In genomic region chr17:47276868-47277267, GRCh38 we compare ENCODE assay signal across 9 cellular contexts. TPM values are rescaled to one million over a fixed set of nuclear protein-coding genes. Genes with fewer than 3 reads are reported as not detected.
DNase-seq lines count a peak whose midpoint lies in the region; ATAC-seq, FAIRE-seq and TF ChIP-seq lines count a peak whose summit lies in the region.
"Had no signal": no experiment of that assay in that cellular context is flagged by ENCODE, and none has a peak within 500 bp of the region (broad histone marks: within the 10 kb centered on the region; RNA-seq: fewer than 3 reads in every experiment).

No MANE protein-coding gene starts in this region.

- H3K27ac ChIP-seq in breast epithelium (peak overlapping the region; percentile 84 to 91), HepG2 (ENCODE audit: extremely low read length, insufficient read depth, low read length) (no peak overlapping the region)

- H3K79me2 ChIP-seq in HepG2 (ENCODE audit: insufficient read depth, low read length) = no peaks in the 10 kb centered on the region

- no TSS peak for BruUV-seq in HepG2 (replicated peaks; lab: Mats Ljungman, UMichigan)

- CTCF ChIA-PET in HepG2 (lab: Yijun Ruan, JAX; ENCODE audit: low intra/inter-chr PET ratio, low total read pairs) = no interaction called here

- ATAC-seq in HepG2 = peak; percentile 82
- ATAC-seq in HG03139 (IDR thresholded peaks at IDR 0.05; ENCODE audit: unreplicated experiment) = no peak
- no peak for ATAC-seq in HG02623 (IDR thresholded peaks at IDR 0.05; ENCODE audit: unreplicated experiment)

- H3K27me3 ChIP-seq in breast epithelium = no peaks in the 10 kb centered on the region
- peaks cover 0 to 17% of the 10 kb centered on the region in 2 experiments; a peak in 3 of 5 replicates for H3K27me3 ChIP-seq in HepG2 (ENCODE audit: control insufficient read depth in 1 of 2, insufficient read depth in 2 of 2, low read length in 2 of 2)

- TF ChIP-seq POLR2A in breast epithelium (IDR thresholded peaks at IDR 0.05) = no peak
- no peak for TF ChIP-seq POLR2A in HepG2 (IDR thresholded peaks at IDR 0.05; ENCODE audit: insufficient read depth in 1 of 2, low read depth in 2 of 2, low read length in 2 of 2)

- DNase-seq in NCI-H82 (lab: John Stamatoyannopoulos, UW) (peak; percentile 37), NCI-H82 treated with DMSO at 0.1 percent for 48 hours (lab: John Stamatoyannopoulos, UW; ENCODE audit: unreplicated experiment) (no peak), breast epithelium (ENCODE audit: low spot score in 2 of 2) (peak; percentile 68 to 72), HepG2 (ENCODE audit: low spot score) (peak; percentile 56), urothelium cell line (ENCODE audit: low spot score) (peak; percentile 45), GM19239 (ENCODE audit: insufficient read length, low spot score) (no peak)

- no peaks in the 10 kb centered on the region for H4K20me1 ChIP-seq in HepG2 (ENCODE audit: insufficient read depth, low read length)

- H3K4me1 ChIP-seq in breast epithelium (peaks cover 15 to 42% of the 10 kb centered on the region in 2 donors), HepG2 (ENCODE audit: insufficient read depth, low read length) (peaks cover 23% of the 10 kb centered on the region)

- H3K4me3 ChIP-seq in breast epithelium (no peak overlapping the region), HepG2 (replicated peaks in 1 of 3; ENCODE audit: insufficient read depth in 1 of 3, low read depth in 2 of 3, low read length in 3 of 3) (no peak overlapping the region)

- POLR2A ChIA-PET in HepG2 (lab: Yijun Ruan, JAX) = no interaction called here

- H3K9me3 ChIP-seq in breast epithelium (no peaks in the 10 kb centered on the region), HepG2 (ENCODE audit: low read length) (no peaks in the 10 kb centered on the region)

- in situ Hi-C loops in HepG2 (cut with HindIII; ENCODE audit: extremely low pct_ligation_motif_present, low pct_unique_long_range_greater_than_20kb) = no loop called here

- TF ChIP-seq EP300 in HepG2 (IDR thresholded peaks at IDR 0.05; ENCODE audit: low read depth in 2 of 2, low read length in 2 of 2) (no peak), HepG2 (CRISPR knock-in tag; IDR thresholded peaks at IDR 0.05; ENCODE audit: borderline replicate concordance) (no peak)

- H2AFZ ChIP-seq in HepG2 (ENCODE audit: low read length) = no peak overlapping the region

- no peak overlapping the region for H3K9ac ChIP-seq in HepG2 (ENCODE audit: insufficient read depth, low read depth, low read length)

- TF ChIP-seq RAD21 in HepG2 (CRISPR knock-in tag; IDR thresholded peaks at IDR 0.05) = no peak

- no peaks in the 10 kb centered on the region for H3K36me3 ChIP-seq in breast epithelium
- H3K36me3 ChIP-seq in HepG2 (replicated peaks in 1 of 2; ENCODE audit: control insufficient read depth in 1 of 2, insufficient read depth in 2 of 2, low read length in 2 of 2) = no peaks in the 10 kb centered on the region

- FAIRE-seq in HepG2 (lab: Jason Lieb, UNC) = peak; percentile 47
- FAIRE-seq in urothelium cell line (lab: Jason Lieb, UNC) = no peak
- FAIRE-seq in GM19239 (lab: Jason Lieb, UNC) = no peak
- FAIRE-seq: colon had no signal

- 41% methylated on average over 9 of the region's 10 CpGs for WGBS in HepG2 (ENCODE audit: low lambda C conversion rate)

- no peak overlapping the region for H3K4me2 ChIP-seq in HepG2 (ENCODE audit: low read depth, low read length)

- intact Hi-C loops in breast epithelium (cut with DNase I; ENCODE audit: low total_unique reads) (no loop called here), HepG2 (cut with micrococcal nuclease; ENCODE audit: unreplicated experiment) (no loop called here)

- TF ChIP-seq CTCF in breast epithelium (IDR thresholded peaks at IDR 0.05) (no peak), HepG2 (CRISPR knock-in tag; IDR thresholded peaks at IDR 0.05) (no peak)

TF ChIP-seq in HepG2, 621 proteins besides CTCF, POLR2A, EP300 and RAD21 (continues in another document):
- no peak for TF ChIP-seq NR3C1 (CRISPR knock-in tag; IDR thresholded peaks at IDR 0.05)
- TF ChIP-seq NFKB2 (CRISPR knock-in tag; IDR thresholded peaks at IDR 0.05; ENCODE audit: borderline replicate concordance) = no peak
- TF ChIP-seq XRCC5 (optimal IDR thresholded peaks at IDR 0.05; ENCODE audit: low read length) = peak; percentile 25
- TF ChIP-seq ARID5B (CRISPR knock-in tag; IDR thresholded peaks at IDR 0.05) = no peak
- TF ChIP-seq STAT5B (CRISPR knock-in tag; IDR thresholded peaks at IDR 0.05) = no peak

RNA-seq across cellular contexts. Expression of gene ITGB3, which starts 23.2 kb away (rescaled TPM):
- total RNA-seq in breast epithelium (10 to 100 TPM in 2 of 3 donors, 1 to 10 TPM in 1; 3.8 to 29.8 (median 14.6) TPM), HepG2 (2016; rRNA removed; fragmentation: Illumina TruSeq; extraction: Trizol) (0.15 and 0.31 TPM in 2 replicates)
- not detected in 2 replicates for total RNA-seq in HepG2 (2016; cell fraction: cytosol; rRNA removed; fragmentation: Illumina TruSeq; extraction: Trizol; ENCODE audit: low read depth)
- 0.31 and 0.37 TPM in 2 replicates for total RNA-seq in HepG2 (2016; cell fraction: insoluble cytoplasmic fraction; rRNA removed; fragmentation: Illumina TruSeq; extraction: Trizol)
- total RNA-seq in HepG2 (2016; cell fraction: membrane; rRNA removed; fragmentation: Illumina TruSeq; extraction: Trizol) = not detected in 2 replicates
- 0.41 and 0.50 TPM in 2 replicates for total RNA-seq in HepG2 (2016; cell fraction: nucleus; rRNA removed; fragmentation: Illumina TruSeq; extraction: Trizol)
- 0.09 and 0.10 TPM in 2 replicates for polyA plus RNA-seq in HepG2 (2011; rRNA removed)
- polyA plus RNA-seq in HepG2 (2011; cell fraction: cytosol; rRNA removed) = 0.07 and 0.09 TPM in 2 replicates
- polyA plus RNA-seq in HepG2 (2011; cell fraction: nucleus; rRNA removed) = 0.14 TPM in 2 replicates
- not detected in 2 replicates for polyA plus RNA-seq in HepG2 (2012)
- polyA plus RNA-seq in HepG2 (2016; cell fraction: cytosol; fragmentation: Illumina TruSeq; extraction: Trizol; ENCODE audit: low read depth) = not detected in 2 replicates
- 0.07 TPM in 1 of 2 replicates, not detected in the other for polyA plus RNA-seq in HepG2 (2016; cell fraction: insoluble cytoplasmic fraction; fragmentation: Illumina TruSeq; extraction: Trizol; ENCODE audit: low read depth)
- polyA plus RNA-seq in HepG2 (2016; cell fraction: membrane; fragmentation: Illumina TruSeq; extraction: Trizol; ENCODE audit: low read depth) = not detected in 2 replicates
- 0.15 TPM in 1 of 2 replicates, not detected in the other for polyA plus RNA-seq in HepG2 (2016; cell fraction: nucleus; fragmentation: Illumina TruSeq; extraction: Trizol; ENCODE audit: insufficient read depth, low read depth)
- polyA minus RNA-seq in HepG2 (2011; rRNA and poly(A)+ RNA removed; ENCODE audit: low replicate concordance) = 0.82 TPM in 1 of 2 replicates, not detected in the other
- polyA minus RNA-seq in HepG2 (2011; cell fraction: cytosol; rRNA and poly(A)+ RNA removed) = not detected in 2 replicates
- polyA minus RNA-seq in HepG2 (2011; cell fraction: nucleus; rRNA and poly(A)+ RNA removed) = 0.12 TPM in 1 of 2 replicates, not detected in the other

RNA-seq across cellular contexts. Expression of gene EFCAB13, which starts 46.9 kb away (rescaled TPM):
- total RNA-seq in breast epithelium = 10 to 100 TPM in 2 of 3 donors, 1 to 10 TPM in 1; 8.8 to 16.4 (median 10.8) TPM
- 0.71 and 0.73 TPM in 2 replicates for total RNA-seq in HepG2 (2016; rRNA removed; fragmentation: Illumina TruSeq; extraction: Trizol)
- 0.81 and 1.1 TPM in 2 replicates for total RNA-seq in HepG2 (2016; cell fraction: cytosol; rRNA removed; fragmentation: Illumina TruSeq; extraction: Trizol; ENCODE audit: low read depth)
- 0.26 and 0.59 TPM in 2 replicates for total RNA-seq in HepG2 (2016; cell fraction: insoluble cytoplasmic fraction; rRNA removed; fragmentation: Illumina TruSeq; extraction: Trizol)
- total RNA-seq in HepG2 (2016; cell fraction: membrane; rRNA removed; fragmentation: Illumina TruSeq; extraction: Trizol) = 0.49 and 0.79 TPM in 2 replicates
- total RNA-seq in HepG2 (2016; cell fraction: nucleus; rRNA removed; fragmentation: Illumina TruSeq; extraction: Trizol) = 1.0 and 1.7 TPM in 2 replicates
- polyA plus RNA-seq in HepG2 (2011; rRNA removed) = 0.22 and 0.57 TPM in 2 replicates
- 0.07 and 0.18 TPM in 2 replicates for polyA plus RNA-seq in HepG2 (2011; cell fraction: cytosol; rRNA removed)
- 0.11 and 0.40 TPM in 2 replicates for polyA plus RNA-seq in HepG2 (2011; cell fraction: nucleus; rRNA removed)
- polyA plus RNA-seq in HepG2 (2012) = 1.5 and 2.1 TPM in 2 replicates
- 0.23 TPM in 2 replicates for polyA plus RNA-seq in HepG2 (2016; cell fraction: cytosol; fragmentation: Illumina TruSeq; extraction: Trizol; ENCODE audit: low read depth)
- 0.35 and 1.1 TPM in 2 replicates for polyA plus RNA-seq in HepG2 (2016; cell fraction: insoluble cytoplasmic fraction; fragmentation: Illumina TruSeq; extraction: Trizol; ENCODE audit: low read depth)
- 0.29 and 0.30 TPM in 2 replicates for polyA plus RNA-seq in HepG2 (2016; cell fraction: membrane; fragmentation: Illumina TruSeq; extraction: Trizol; ENCODE audit: low read depth)
- polyA plus RNA-seq in HepG2 (2016; cell fraction: nucleus; fragmentation: Illumina TruSeq; extraction: Trizol; ENCODE audit: insufficient read depth, low read depth) = 1.1 and 1.9 TPM in 2 replicates
- 0.75 TPM in 1 of 2 replicates, not detected in the other for polyA minus RNA-seq in HepG2 (2011; rRNA and poly(A)+ RNA removed; ENCODE audit: low replicate concordance)
- not detected in 2 replicates for polyA minus RNA-seq in HepG2 (2011; cell fraction: cytosol; rRNA and poly(A)+ RNA removed)
- 1.8 and 2.4 TPM in 2 replicates for polyA minus RNA-seq in HepG2 (2011; cell fraction: nucleus; rRNA and poly(A)+ RNA removed)

Comparison
In these comparisons a context has a peak if more than half of its experiments do, and no peak if none do; other contexts are left out.
1. DNase-seq: peak in NCI-H82 (single experiment), breast epithelium (2 of 2), HepG2 (single experiment) and urothelium cell line (single experiment); none in NCI-H82 treated with DMSO at 0.1 percent for 48 hours (single experiment) and GM19239 (single experiment).